36 cellular contexts compared by ENCODE assay signal in the genomic region with DNA sequence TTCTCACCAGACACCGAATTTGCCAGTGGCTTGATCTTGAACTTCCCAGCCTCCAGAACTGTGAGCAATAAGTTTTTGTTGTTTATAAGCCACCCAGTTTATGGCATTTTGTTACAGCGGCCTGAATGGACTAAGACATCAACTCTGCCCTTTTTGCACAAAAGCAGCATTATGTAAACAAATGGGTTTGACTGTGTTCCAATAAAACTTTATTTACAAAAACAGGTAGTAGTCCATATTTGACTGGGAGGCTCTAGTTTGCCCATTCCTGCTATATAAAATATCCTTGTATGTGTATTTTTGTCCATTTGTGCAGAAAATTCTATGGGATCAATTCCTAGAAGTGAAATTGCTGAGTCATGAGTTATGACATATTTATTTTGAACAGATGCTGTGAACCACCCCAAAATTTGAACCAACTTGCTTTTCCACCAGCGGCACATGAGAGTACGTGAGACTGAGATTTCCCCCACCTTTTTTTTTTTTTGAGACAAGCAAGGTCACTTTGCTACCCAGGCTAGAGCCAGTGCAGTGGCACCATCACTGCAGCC. TPM values are rescaled to one million over a fixed set of nuclear protein-coding genes. Genes with fewer than 3 reads are reported as not detected.
"Had no signal": no experiment of that assay in that cellular context is flagged by ENCODE, and none has a peak within 500 bp of the region (broad histone marks: within the 10 kb centered on the region; RNA-seq: fewer than 3 reads in every experiment).

No MANE protein-coding gene starts in this region.

- H3K27me3 ChIP-seq: adrenal gland, body of pancreas, brain microvascular endothelial cell, breast epithelium had no signal

- H3K27ac ChIP-seq: adrenal gland, body of pancreas, brain microvascular endothelial cell, breast epithelium, VCaP had no signal

- H3K4me3 ChIP-seq: adrenal gland, body of pancreas, breast epithelium had no signal

- H3K36me3 ChIP-seq: adrenal gland, brain microvascular endothelial cell, breast epithelium had no signal

- H3K9me3 ChIP-seq: adrenal gland, body of pancreas had no signal

- H3K4me1 ChIP-seq: adrenal gland, body of pancreas, breast epithelium had no signal

- FAIRE-seq: astrocyte, TTC549 had no signal

- DNase-seq: activated B cell treated with CpG ODN at 0.5 μM for 24 hours; activated CD4-positive, alpha-beta memory T cell treated with anti-CD3 and anti-CD28 coated beads for 36 hours; activated CD4-positive, alpha-beta T cell treated with anti-CD3 and anti-CD28 coated beads for 4 hours; activated CD4-positive, alpha-beta T cell treated with anti-CD3 and anti-CD28 coated beads, Interleukin-2, amount 10 ng/mL, durations not matched to agents 24 days and 14 days; activated CD4-positive, alpha-beta T cell treated with anti-CD3 and anti-CD28 coated beads, Interleukin-2, amount 50 U/mL, for 1 hour; activated CD4-positive, alpha-beta T cell treated with anti-CD3 and anti-CD28 coated beads, Interleukin-2, amount 50 U/mL, for 4 hours; activated CD4-positive, CD25-positive, alpha-beta regulatory T cell treated with anti-CD3 and anti-CD28 coated beads, Interleukin-2, amount 50 U/mL, for 72 hours; activated CD8-positive, alpha-beta memory T cell treated with anti-CD3 and anti-CD28 coated beads, Interleukin-2, amount 50 U/mL, for 4 hours; activated CD8-positive, alpha-beta T cell treated with anti-CD3 and anti-CD28 coated beads for 36 hours; activated effector memory CD4-positive, alpha-beta T cell treated with anti-CD3 and anti-CD28 coated beads, Interleukin-2, amount 50 U/mL, for 16 hours; activated gamma-delta T cell treated with Interleukin-2 at 50 U/mL for 16 hours; activated naive CD4-positive, alpha-beta T cell; activated naive CD4-positive, alpha-beta T cell treated with anti-CD3 and anti-CD28 coated beads for 36 hours; activated naive CD4-positive, alpha-beta T cell treated with anti-CD3 and anti-CD28 coated beads, Interleukin-2, amount 50 U/mL, for 16 hours; activated naive CD8-positive, alpha-beta T cell treated with anti-CD3 and anti-CD28 coated beads for 36 hours; activated T-cell treated with anti-CD3 and anti-CD28 coated beads for 4 hours; activated T-cell treated with anti-CD3 and anti-CD28 coated beads, Interleukin-2, amount 50 U/mL, for 1 hour; activated T-cell treated with anti-CD3 and anti-CD28 coated beads, Interleukin-2, amount 50 U/mL, for 4 hours; activated T-cell treated with anti-CD3 and anti-CD28 coated beads, Interleukin-2, amount 50 U/mL, for 72 hours; adrenal gland; amniotic stem cell; aorta; body of pancreas; brain microvascular endothelial cell; central memory CD4-positive, alpha-beta T cell; T-helper 2 cell; T-helper 9 cell had no signal

- ATAC-seq: activated CD8-positive, alpha-beta T cell treated with anti-CD3 and anti-CD28 coated beads for 36 hours; activated naive CD4-positive, alpha-beta T cell treated with anti-CD3 and anti-CD28 coated beads, Interleukin-2, amount 50 U/mL, for 72 hours; activated T-cell treated with anti-CD3 and anti-CD28 coated beads, Interleukin-2, amount 50 U/mL, for 4 hours; activated T-cell treated with anti-CD3 and anti-CD28 coated beads, Interleukin-2, amount 50 U/mL, for 72 hours; activated T-helper 17 cell treated with anti-CD3 and anti-CD28 coated beads, Interleukin-2, amount 50 U/mL, for 72 hours; body of pancreas had no signal

RNA-seq across cellular contexts. Expression of gene CLEC19A, which starts 21.3 kb away (rescaled TPM):
- total RNA-seq: activated B cell treated with CpG ODN at 0.5 μM for 24 hours; activated CD4-positive, alpha-beta memory T cell treated with anti-CD3 and anti-CD28 coated beads for 36 hours; activated CD4-positive, alpha-beta T cell treated with anti-CD3 and anti-CD28 coated beads, Interleukin-2, amount 10 ng/mL, durations not matched to agents 24 days and 14 days; activated CD8-positive, alpha-beta memory T cell treated with anti-CD3 and anti-CD28 coated beads for 36 hours; activated CD8-positive, alpha-beta T cell treated with anti-CD3 and anti-CD28 coated beads for 36 hours; activated naive CD4-positive, alpha-beta T cell treated with anti-CD3 and anti-CD28 coated beads for 36 hours; activated naive CD4-positive, alpha-beta T cell treated with anti-CD3 and anti-CD28 coated beads, Interleukin-2, amount 50 U/mL, for 72 hours; activated naive CD8-positive, alpha-beta T cell treated with anti-CD3 and anti-CD28 coated beads for 36 hours; activated T-cell treated with anti-CD3 and anti-CD28 coated beads, Interleukin-2, amount 50 U/mL, for 4 hours; activated T-cell treated with anti-CD3 and anti-CD28 coated beads, Interleukin-2, amount 50 U/mL, for 72 hours; activated T-helper 1 cell treated with anti-CD3 and anti-CD28 coated beads, Interleukin-12 subunit alpha, Interleukin-12 subunit beta, Interleukin-2, Interleukin-4 antibody, amounts not matched to agents 30 ng/mL and 10 ng/mL and 1 ng/mL, durations not matched to agents 14 hours and 24 hours and 36 hours; activated T-helper 17 cell treated with anti-CD3 and anti-CD28 coated beads, Interleukin-2, amount 50 U/mL, for 72 hours; adrenal gland; aorta; astrocyte; body of pancreas; cardiac septum had no signal
- polyA plus RNA-seq: adrenal gland, aorta had no signal
